Comparison of ENCODE assay signal across 16 cellular contexts in the genomic region with DNA sequence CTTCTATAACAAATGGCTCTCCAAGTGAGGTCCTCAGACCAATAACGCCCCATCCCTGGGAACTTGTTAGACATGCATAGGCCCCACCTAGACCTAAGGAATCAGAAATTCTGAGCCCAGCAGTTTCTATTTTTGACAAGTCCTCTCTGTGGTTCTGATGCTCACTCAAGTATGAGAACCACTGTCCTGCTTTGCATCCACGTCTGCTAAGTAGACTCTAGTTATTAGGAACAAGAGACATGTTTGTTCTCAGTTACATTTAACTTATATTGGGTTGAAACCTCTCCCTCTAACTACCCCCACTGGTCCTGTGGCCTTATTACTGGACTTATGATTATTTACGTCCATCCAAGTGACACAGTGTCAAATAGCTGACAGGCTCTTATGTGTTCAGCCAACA.
DNase-seq lines count a peak whose midpoint lies in the region; ATAC-seq lines count a peak whose summit lies in the region.
"Had no signal": no experiment of that assay in that cellular context is flagged by ENCODE, and none has a peak within 500 bp of the region (broad histone marks: within the 10 kb centered on the region; RNA-seq: fewer than 3 reads in every experiment).

No MANE protein-coding gene starts in this region.

- DNase-seq in Karpas-422 (peak; percentile 57), DMS53 treated with DMSO at 0.1 percent for 48 hours (lab: John Stamatoyannopoulos, UW; ENCODE audit: unreplicated experiment) (no peak), glomerular visceral epithelial cell (ENCODE audit: extremely low spot score) (no peak), dedifferentiated amniotic fluid mesenchymal stem cell (ENCODE audit: extremely low spot score) (no peak)
- no peak for DNase-seq in activated CD4-positive, alpha-beta T cell treated with anti-CD3 and anti-CD28 coated beads, Interleukin-2, amount 50 U/mL, for 4 hours
- DNase-seq: activated CD4-positive, alpha-beta T cell treated with anti-CD3 and anti-CD28 coated beads, Interleukin-2, amount 50 U/mL, for 48 hours; activated naive CD8-positive, alpha-beta T cell treated with anti-CD3 and anti-CD28 coated beads, Interleukin-2, amount 10 ng/mL, durations not matched to agents 7 days and 5 days; gastrocnemius medialis; left colon; MV-4-11; stimulated activated naive CD4-positive, alpha-beta T cell; SW 1271 had no signal

- no peaks in the 10 kb centered on the region for H3K27me3 ChIP-seq in Karpas-422 (ENCODE audit: low read length)
- H3K27me3 ChIP-seq: gastrocnemius medialis had no signal

- H3K4me2 ChIP-seq in Karpas-422 (ENCODE audit: low read depth, low read length, poor library complexity, severe bottlenecking): peak overlapping the region; percentile 18

- peaks cover 12% of the 10 kb centered on the region for H3K4me1 ChIP-seq in Karpas-422 (ENCODE audit: low read length)
- H3K4me1 ChIP-seq: gastrocnemius medialis had no signal

- H3K79me2 ChIP-seq in Karpas-422 (ENCODE audit: low read length): no peaks in the 10 kb centered on the region

- no peaks in the 10 kb centered on the region for H3K9me2 ChIP-seq in Karpas-422 (replicated peaks; ENCODE audit: insufficient read depth, low read length)

- H3K4me3 ChIP-seq in Karpas-422 (ENCODE audit: low read length): no peak overlapping the region
- H3K4me3 ChIP-seq: gastrocnemius medialis had no signal

- no peak overlapping the region for H3K9ac ChIP-seq in Karpas-422 (ENCODE audit: low read length)

- H4K20me1 ChIP-seq in Karpas-422 (ENCODE audit: insufficient read depth, low read depth, low read length): no peaks in the 10 kb centered on the region

- no peaks in the 10 kb centered on the region for H3K9me3 ChIP-seq in Karpas-422 (ENCODE audit: low read length)
- H3K9me3 ChIP-seq: gastrocnemius medialis had no signal

- ATAC-seq in GM18511 (IDR thresholded peaks at IDR 0.05; ENCODE audit: unreplicated experiment) (peak; percentile 90), GM19468 (IDR thresholded peaks at IDR 0.05; ENCODE audit: extremely low read depth, unreplicated experiment) (peak; percentile 77), HG02943 (IDR thresholded peaks at IDR 0.05; ENCODE audit: low read depth, unreplicated experiment) (peak; percentile 77)
- ATAC-seq: gastrocnemius medialis, left colon had no signal

- H3K27ac ChIP-seq in Karpas-422 (ENCODE audit: low read length): no peak overlapping the region
- H3K27ac ChIP-seq: C4-2B, gastrocnemius medialis had no signal

- H3K36me3 ChIP-seq in Karpas-422 (ENCODE audit: insufficient read depth, low read length): no peaks in the 10 kb centered on the region
- H3K36me3 ChIP-seq: gastrocnemius medialis had no signal

- H2AFZ ChIP-seq in Karpas-422 (ENCODE audit: low read length): no peak overlapping the region
